In the genomic region with DNA sequence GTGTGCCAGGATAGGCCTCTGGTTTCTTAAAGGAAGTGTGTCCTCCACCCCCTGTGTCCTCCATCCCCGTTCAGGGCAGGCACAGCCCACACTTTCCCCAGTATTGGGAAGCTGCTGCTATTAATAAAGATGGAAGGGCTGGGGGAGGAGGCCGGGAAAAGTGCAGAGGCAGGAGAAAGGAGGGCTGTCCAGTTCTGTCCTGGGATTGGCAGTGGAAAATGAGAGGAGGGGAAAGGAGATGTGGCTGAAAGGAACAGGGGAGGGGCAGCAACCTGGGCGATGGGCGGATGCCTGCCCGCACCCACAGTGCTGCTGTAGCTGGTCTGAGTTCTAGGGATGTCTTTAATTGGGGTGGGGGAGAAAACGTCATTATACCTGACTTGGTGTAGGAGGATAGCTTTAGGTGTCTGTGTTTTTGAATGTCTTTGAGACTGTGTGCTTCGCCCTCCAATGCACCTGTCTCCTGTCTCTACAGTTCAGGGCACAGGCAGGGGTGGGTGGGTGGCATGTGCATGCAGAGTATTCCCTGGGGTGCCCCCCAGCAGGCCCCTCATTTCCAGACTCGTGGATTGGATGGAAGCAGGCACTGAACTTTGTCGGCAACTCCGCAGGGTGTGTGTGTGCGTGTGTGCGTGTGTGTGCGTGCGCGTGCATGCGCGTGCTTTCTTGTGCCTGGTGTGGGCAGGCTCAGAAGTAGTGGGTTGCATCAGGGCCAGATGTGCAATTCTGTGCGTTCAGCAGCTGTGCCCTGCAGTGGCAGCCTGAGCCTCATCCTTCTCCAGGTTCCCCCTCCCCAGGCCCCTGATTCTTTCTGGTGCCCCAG, we compare ENCODE assay signal across 8 cellular contexts. TPM values are rescaled to one million over a fixed set of nuclear protein-coding genes. Genes with fewer than 3 reads are reported as not detected.
DNase-seq lines count a peak whose midpoint lies in the region; ATAC-seq, FAIRE-seq and TF ChIP-seq lines count a peak whose summit lies in the region.

No MANE protein-coding gene starts in this region.

- DNase-seq in RWPE1 (ENCODE audit: low spot score), result peak; percentile 63
- DNase-seq in GM12878 (ENCODE audit: low read depth, low spot score), result no peak
- peak; percentile 89 for DNase-seq in spleen
- no peak for DNase-seq in NCI-H1105 (lab: John Stamatoyannopoulos, UW)
- DNase-seq in ecto neural progenitor cell (ENCODE audit: low spot score), result no peak

- H3K27me3 ChIP-seq in GM12878 (replicated peaks in 1 of 2; ENCODE audit: control insufficient read depth in 2 of 2, insufficient read depth in 2 of 2, low read length in 1 of 2) (no peaks in the 10 kb centered on the region), iPS-20b (ENCODE audit: insufficient read depth, low read length) (no peaks in the 10 kb centered on the region; the same call in 1 of the 2 replicates), spleen (replicated peaks in 1 of 7) (no peaks in the 10 kb centered on the region)

- no TSS peak for BruUV-seq in GM12878 (replicated peaks; lab: Mats Ljungman, UMichigan)

- peak overlapping the region; percentile 98 for H3K4me2 ChIP-seq in GM12878 (ENCODE audit: control insufficient read depth, insufficient read depth)

- no peak overlapping the region for H2AFZ ChIP-seq in GM12878 (ENCODE audit: control insufficient read depth, low read depth, low read length)

- no peaks in the 10 kb centered on the region for H4K20me1 ChIP-seq in GM12878 (ENCODE audit: control insufficient read depth, insufficient read depth)

- CTCF ChIA-PET in RWPE1 (lab: Yijun Ruan, JAX), result interaction anchor here (1.0 to 1.2 kb wide), 2 partner anchors 12 to 16 kb away, joined by 4 to 6 read pairs; no protein-coding TSS in a partner anchor
- CTCF ChIA-PET in GM12878 (lab: Yijun Ruan, JAX), result interaction anchor here (1.2 to 13.5 kb wide), 4 partner anchors 13 to 66 kb away, joined by 11 to 128 read pairs (median 18); partner anchors contain the start of gene ARL3

- no peak for TF ChIP-seq EP300 in GM12878 (IDR thresholded peaks at IDR 0.05; ENCODE audit: borderline replicate concordance in 1 of 2, control insufficient read depth in 1 of 2, low read depth in 2 of 2, low read length in 2 of 2)

- H3K27ac ChIP-seq in RWPE1, result peak overlapping the region; percentile 100
- H3K27ac ChIP-seq in GM12878 (ENCODE audit: control insufficient read depth, insufficient read depth), result peak overlapping the region; percentile 96
- no peak overlapping the region for H3K27ac ChIP-seq in iPS-20b (ENCODE audit: low read length)
- H3K27ac ChIP-seq in spleen, result peak overlapping the region; percentile 94 to 100 (median 98)

- RAD21 ChIA-PET in GM12878 (lab: Charles Lee; ENCODE audit: unreplicated experiment), result interaction anchor here (1.2 to 5.0 kb wide), 8 partner anchors 14 to 144 kb away, joined by 4 to 59 read pairs (median 10); partner anchors contain the start of genes ACTR1A, ARL3, SFXN2 and SUFU

- POLR2A ChIA-PET in RWPE1 (lab: Yijun Ruan, JAX; ENCODE audit: low non-redundant PET), result interaction anchor here (0.7 to 1.3 kb wide), 5 partner anchors 12 to 63 kb away, joined by 3 to 4 read pairs (median 4); no protein-coding TSS in a partner anchor
- POLR2A ChIA-PET in GM12878 (lab: Charles Lee), result interaction anchor here (0.6 to 14.1 kb wide), 9 partner anchors 9 to 276 kb away, joined by 3 to 151 read pairs (median 5); partner anchors contain the start of genes ARL3, SFXN2 and WBP1L

- H3K9ac ChIP-seq in GM12878 (ENCODE audit: control insufficient read depth, insufficient read depth, low read length) (peak overlapping the region; percentile 99), iPS-20b (ENCODE audit: low read depth, low read length) (peak overlapping the region; percentile 79; the same call in 1 of the 2 replicates)

- TF ChIP-seq POLR2A in GM12878 (IDR thresholded peaks at IDR 0.05; ENCODE audit: low read depth, low read length), result peak; percentile 67; the same call in 1 of the 2 replicates
- no peak for TF ChIP-seq POLR2A in spleen (IDR thresholded peaks at IDR 0.05)

- intact Hi-C loops in GM12878 (cut with micrococcal nuclease; ENCODE audit: unreplicated experiment) (loop anchor here (1.0 to 10.0 kb wide), 4 partner anchors 66 to 548 kb away; partner anchors contain the start of genes ACTR1A, NFKB2 and NT5C2), spleen (cut with DNase I; ENCODE audit: low total_unique reads) (no loop called here)

- ATAC-seq in GM12878 (peak; percentile 6), GM21737 (IDR thresholded peaks at IDR 0.05; ENCODE audit: unreplicated experiment) (no peak)

- H3K36me3 ChIP-seq in GM12878 (ENCODE audit: control insufficient read depth in 2 of 2, insufficient read depth in 2 of 2, low read length in 1 of 2) (no peaks in the 10 kb centered on the region), iPS-20b (ENCODE audit: insufficient read depth, low read depth, low read length) (no peaks in the 10 kb centered on the region), spleen (peaks cover 0 to 34% (median 0%) of the 10 kb centered on the region in 6 donors)

- peak; percentile 88 for FAIRE-seq in GM12878 (lab: Jason Lieb, UNC)

- SMC1A ChIA-PET in GM12878 (lab: Charles Lee; ENCODE audit: uncharacterized antibody, unreplicated experiment), result interaction anchor here (0.5 to 9.3 kb wide), 8 partner anchors 9 to 138 kb away, joined by 3 to 103 read pairs (median 4); partner anchors contain the start of genes ARL3 and SFXN2

- peak overlapping the region; percentile 79 for H3K4me3 ChIP-seq in GM12875 (ENCODE audit: low read depth, low read length)
- peak overlapping the region; percentile 93 for H3K4me3 ChIP-seq in GM12878
- H3K4me3 ChIP-seq in iPS-20b (ENCODE audit: low read length), result peak overlapping the region; percentile 80
- H3K4me3 ChIP-seq in spleen, result peak overlapping the region; percentile 72 to 98 (median 90)

- H3K9me3 ChIP-seq in GM12878 (replicated peaks; ENCODE audit: control insufficient read depth, insufficient read depth, low read length), result no peaks in the 10 kb centered on the region
- H3K9me3 ChIP-seq in iPS-20b (ENCODE audit: insufficient read depth, low read depth, low read length), result no peaks in the 10 kb centered on the region
- no peaks in the 10 kb centered on the region for H3K9me3 ChIP-seq in spleen

- TF ChIP-seq CTCF in GM12875 (IDR thresholded peaks at IDR 0.05; ENCODE audit: borderline replicate concordance, insufficient read depth, low read depth, low read length) (no peak), RWPE1 (conservative IDR thresholded peaks at IDR 0.05; ENCODE audit: low read depth) (no peak), GM12878 (IDR thresholded peaks at IDR 0.05 in 2 of 3, conservative IDR thresholded peaks at IDR 0.05 in 1 of 3; ENCODE audit: control insufficient read depth in 2 of 3, extremely low read depth in 1 of 3, insufficient read depth in 1 of 3, low read depth in 3 of 3, low read length in 3 of 3) (no peak), spleen (IDR thresholded peaks at IDR 0.05 in 8 of 11, conservative IDR thresholded peaks at IDR 0.05 in 3 of 11) (no peak)

- 5% methylated on average over 18 of the region's 18 CpGs for WGBS in GM12878 (ENCODE audit: insufficient coverage, insufficient replicate concordance, low lambda C conversion rate, missing lambda C conversion rate)
- 2 to 21% (median 13%) methylated on average over 7 to 18 of the region's 18 CpGs for WGBS in spleen, 5 donors

- in situ Hi-C loops in GM12878 (cut with MboI), result no loop called here

- peaks cover 50% of the 10 kb centered on the region for H3K4me1 ChIP-seq in GM12878 (ENCODE audit: control insufficient read depth, insufficient read depth, low read length)
- H3K4me1 ChIP-seq in iPS-20b (ENCODE audit: insufficient read depth, low read length), result peaks cover 36% of the 10 kb centered on the region
- H3K4me1 ChIP-seq in spleen, result peaks cover 54 to 75% (median 63%) of the 10 kb centered on the region in 6 donors

- no peak for TF ChIP-seq RAD21 in GM12878 (IDR thresholded peaks at IDR 0.05; ENCODE audit: insufficient read depth, low read depth, low read length)

- H3K79me2 ChIP-seq in GM12878 (ENCODE audit: control insufficient read depth, insufficient read depth, low read length), result peaks cover 94% of the 10 kb centered on the region

TF ChIP-seq in GM12878, 131 proteins besides CTCF, POLR2A, EP300 and RAD21 (continues in another document):
- TF ChIP-seq JUNB (IDR thresholded peaks at IDR 0.05), result no peak

RNA-seq across cellular contexts. Expression of gene TRIM8, which starts 2.5 kb away (rescaled TPM):
- 58.5 and 70.9 TPM in 2 replicates for total RNA-seq in GM12878 (2013; cell fraction: nucleolus; rRNA removed)
- total RNA-seq in GM12878 (2014; rRNA removed), result 18.7 and 19.0 TPM in 2 replicates
- 13.5 and 15.9 TPM in 2 replicates for total RNA-seq in GM12878 (2014; rRNA removed; fragmentation: Illumina TruSeq; extraction: Trizol)
- total RNA-seq in GM12878 (2021), result 44.2 and 53.2 TPM in 2 replicates
- 17.0 TPM for polyA plus RNA-seq in GM12878 (2011; ENCODE audit: low read depth)
- 16.6 and 26.9 TPM in 2 replicates for polyA plus RNA-seq in GM12878 (2011; rRNA removed)
- 27.7 and 28.2 TPM in 2 replicates for polyA plus RNA-seq in GM12878 (2011; cell fraction: cytosol; rRNA removed)
- 52.8 and 58.6 TPM in 2 replicates for polyA plus RNA-seq in GM12878 (2011; cell fraction: nucleus; rRNA removed)
- 33.3 and 66.7 TPM in 2 replicates for polyA plus RNA-seq in GM12878 (2012)
- polyA plus RNA-seq in GM12878 (2014; fragmentation: Illumina TruSeq; extraction: Trizol), result 9.9 and 22.4 TPM in 2 replicates
- 1 to 10 TPM; 7.9 to 9.5 TPM for polyA plus RNA-seq in GM12878 (2014; fragmentation: Nextera tagmentation; extraction: Ambion mirVana)
- polyA plus RNA-seq in GM12878 (2014; rRNA removed), result 33.5 and 37.5 TPM in 2 replicates
- 10 to 100 TPM; 27.3 to 27.6 TPM for polyA plus RNA-seq in GM12878 (2016; fragmentation: Nextera tagmentation; extraction: Ambion mirVana)
- polyA minus RNA-seq in GM12878 (2011; rRNA and poly(A)+ RNA removed), result 15.7 and 25.1 TPM in 2 replicates
- 13.5 and 20.3 TPM in 2 replicates for polyA minus RNA-seq in GM12878 (2011; cell fraction: cytosol; rRNA and poly(A)+ RNA removed)
- polyA minus RNA-seq in GM12878 (2011; cell fraction: nucleus; rRNA and poly(A)+ RNA removed), result 18.7 and 35.3 TPM in 2 replicates
- 100 to 1,000 TPM in 2 of 7 donors, 10 to 100 TPM in 5; 86.3 to 116 (median 94.9) TPM for total RNA-seq in spleen
- polyA plus RNA-seq in spleen, result 10 to 100 TPM; 23.5 to 37.6 (median 27.0) TPM

Comparison
In these comparisons a context has a peak if more than half of its experiments do, and no peak if none do; other contexts are left out.
1. DNase-seq: peak in RWPE1 (single experiment) and spleen (single experiment); none in GM12878 (single experiment), NCI-H1105 (single experiment) and ecto neural progenitor cell (single experiment).
2. Peak in every context shown above with its lines, with median percentiles within 50 percentile points of each other: H3K4me3 ChIP-seq.